Comparison of ENCODE assay signal across 16 cellular contexts in the genomic region with DNA sequence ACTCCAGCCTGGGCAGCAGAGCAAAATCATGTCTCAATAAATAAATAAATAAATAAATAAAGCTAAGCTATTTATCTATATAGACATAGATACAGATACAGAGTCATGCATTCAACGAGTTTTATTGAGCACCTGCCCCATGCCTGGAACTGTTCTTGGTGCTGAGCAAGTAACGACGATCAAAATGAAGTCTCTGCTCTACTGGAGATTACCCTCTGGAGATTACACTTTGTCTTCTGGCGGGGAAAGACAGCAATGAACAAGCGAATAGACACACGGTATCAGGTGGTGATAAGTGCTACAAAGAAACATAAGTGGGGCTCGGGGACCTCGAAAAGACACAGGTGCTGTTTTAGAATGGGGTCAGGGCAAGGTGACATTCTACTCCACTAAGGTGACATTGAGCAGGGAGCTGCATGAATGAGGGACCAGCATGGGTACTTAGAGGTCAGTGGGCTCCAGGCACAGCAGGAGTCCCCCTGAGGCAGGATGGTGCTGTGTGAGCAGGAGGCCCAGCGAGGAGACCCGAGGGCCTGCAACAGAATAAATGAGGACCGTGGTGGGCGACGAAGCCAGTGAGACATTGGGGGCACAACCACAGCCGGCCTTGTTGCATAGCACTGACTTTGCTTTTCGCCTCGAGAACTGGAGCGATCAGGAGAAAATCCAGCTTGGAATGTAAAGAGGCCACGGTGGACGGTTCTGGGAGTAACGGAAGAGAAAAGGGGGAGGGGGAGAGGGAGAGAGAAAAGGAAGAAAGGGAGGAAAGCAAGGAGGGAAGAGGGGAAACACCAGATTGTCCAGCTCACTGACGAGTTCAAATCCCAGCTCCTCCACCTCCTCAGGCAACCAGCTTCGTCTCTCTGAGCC. TPM values are rescaled to one million over a fixed set of nuclear protein-coding genes. Genes with fewer than 3 reads are reported as not detected.
A peak's percentile ranks its signal among the peaks of the same experiment; 100 is the strongest.
DNase-seq lines count a peak whose midpoint lies in the region; ATAC-seq, FAIRE-seq and TF ChIP-seq lines count a peak whose summit lies in the region.
"Had no signal": no experiment of that assay in that cellular context is flagged by ENCODE, and none has a peak within 500 bp of the region (broad histone marks: within the 10 kb centered on the region; RNA-seq: fewer than 3 reads in every experiment).

No MANE protein-coding gene starts in this region.

- no peak for TF ChIP-seq EP300 in HepG2 (IDR thresholded peaks at IDR 0.05; ENCODE audit: low read depth in 2 of 2, low read length in 2 of 2)
- TF ChIP-seq EP300 in HepG2 (CRISPR knock-in tag; IDR thresholded peaks at IDR 0.05; ENCODE audit: borderline replicate concordance), result no peak

- no peaks in the 10 kb centered on the region for H3K9me3 ChIP-seq in cardiac muscle cell (ENCODE audit: low read depth)
- H3K9me3 ChIP-seq in HepG2 (ENCODE audit: low read length), result no peaks in the 10 kb centered on the region
- H3K9me3 ChIP-seq in MG63, result no peaks in the 10 kb centered on the region
- H3K9me3 ChIP-seq in aorta (ENCODE audit: control insufficient read depth, low read length), result no peaks in the 10 kb centered on the region

- POLR2A ChIA-PET in activated CD8-positive, alpha-beta T cell treated with anti-CD3 and anti-CD28 coated beads for 36 hours (lab: Charles Lee), result interaction anchor here (0.6 to 3.8 kb wide), 2 partner anchors 28 to 459 kb away, joined by 3 to 40 read pairs; no protein-coding TSS in a partner anchor
- POLR2A ChIA-PET in HepG2 (lab: Yijun Ruan, JAX), result no interaction called here

- WGBS in HepG2 (ENCODE audit: low lambda C conversion rate), result 66% methylated on average over 22 of the region's 22 CpGs
- 89 to 93% methylated on average over 22 of the region's 22 CpGs for WGBS in aorta, 2 donors

- peak overlapping the region; percentile 84 for H3K4me3 Mint-ChIP-seq in activated CD8-positive, alpha-beta T cell treated with anti-CD3 and anti-CD28 coated beads for 36 hours

- TF ChIP-seq RAD21 in HepG2 (CRISPR knock-in tag; IDR thresholded peaks at IDR 0.05), result no peak

- peaks cover 52% of the 10 kb centered on the region for H3K36me3 Mint-ChIP-seq in activated CD8-positive, alpha-beta T cell treated with anti-CD3 and anti-CD28 coated beads for 36 hours (ENCODE audit: low read depth)

- H3K4me1 ChIP-seq in cardiac muscle cell (ENCODE audit: low read depth) (peaks cover 21% of the 10 kb centered on the region), HepG2 (ENCODE audit: insufficient read depth, low read length) (peaks cover 40% of the 10 kb centered on the region), aorta (ENCODE audit: control insufficient read depth in 1 of 2, insufficient read depth in 2 of 2, low read length in 2 of 2) (no peaks in the 10 kb centered on the region)

- H3K27ac ChIP-seq in cardiac muscle cell, result peak overlapping the region; percentile 95
- no peak overlapping the region for H3K27ac ChIP-seq in HepG2 (ENCODE audit: extremely low read length, insufficient read depth, low read length)
- H3K27ac ChIP-seq in aorta (ENCODE audit: low read depth in 1 of 2, low read length in 2 of 2), result no peak overlapping the region
- H3K27ac ChIP-seq: SK-N-MC had no signal

- H3K4me3 ChIP-seq in cardiac muscle cell (no peak overlapping the region), HepG2 (replicated peaks in 1 of 3; ENCODE audit: insufficient read depth in 1 of 3, low read depth in 2 of 3, low read length in 3 of 3) (no peak overlapping the region), MG63 (no peak overlapping the region), aorta (ENCODE audit: low read length in 2 of 2) (no peak overlapping the region)
- H3K4me3 ChIP-seq: SK-N-MC had no signal

- H3K4me1 Mint-ChIP-seq in activated CD8-positive, alpha-beta T cell treated with anti-CD3 and anti-CD28 coated beads for 36 hours (ENCODE audit: low read depth), result peaks cover 54% of the 10 kb centered on the region

- no peaks in the 10 kb centered on the region for H3K27me3 Mint-ChIP-seq in activated CD8-positive, alpha-beta T cell treated with anti-CD3 and anti-CD28 coated beads for 36 hours
- H3K27me3 Mint-ChIP-seq: progenitor cell of endocrine pancreas had no signal

- H3K9ac ChIP-seq in HepG2 (ENCODE audit: insufficient read depth, low read depth, low read length), result no peak overlapping the region

- CTCF ChIA-PET in activated CD8-positive, alpha-beta T cell treated with anti-CD3 and anti-CD28 coated beads for 36 hours (lab: Charles Lee), result interaction anchor here (0.6 to 1.8 kb wide), 8 partner anchors 17 to 423 kb away, joined by 3 to 7 read pairs (median 3); no protein-coding TSS in a partner anchor
- CTCF ChIA-PET in HepG2 (lab: Yijun Ruan, JAX; ENCODE audit: low intra/inter-chr PET ratio, low total read pairs), result no interaction called here

- no peaks in the 10 kb centered on the region for H3K79me2 ChIP-seq in HepG2 (ENCODE audit: insufficient read depth, low read length)

- peak overlapping the region; percentile 39; the same call in 1 of the 2 replicates for H3K4me2 ChIP-seq in HepG2 (ENCODE audit: low read depth, low read length)

- intact Hi-C loops in Right ventricle myocardium inferior (cut with DNase I), result no loop called here
- intact Hi-C loops in activated CD8-positive, alpha-beta T cell treated with anti-CD3 and anti-CD28 coated beads for 36 hours (cut with micrococcal nuclease), result no loop called here
- intact Hi-C loops in HepG2 (cut with micrococcal nuclease; ENCODE audit: unreplicated experiment), result no loop called here
- intact Hi-C loops in aorta (cut with DNase I), result no loop called here

- no peaks in the 10 kb centered on the region for H3K27me3 ChIP-seq in cardiac muscle cell
- H3K27me3 ChIP-seq in HepG2 (ENCODE audit: control insufficient read depth in 1 of 2, insufficient read depth in 2 of 2, low read length in 2 of 2), result peaks cover 3 to 33% of the 10 kb centered on the region in 2 experiments; a peak in 4 of 5 replicates
- H3K27me3 ChIP-seq in MG63, result no peaks in the 10 kb centered on the region
- no peaks in the 10 kb centered on the region for H3K27me3 ChIP-seq in aorta (ENCODE audit: control insufficient read depth in 1 of 2, insufficient read depth in 2 of 2, low read length in 1 of 2)

- BruUV-seq in HepG2 (replicated peaks; lab: Mats Ljungman, UMichigan), result no TSS peak

- no peak for TF ChIP-seq POLR2A in HepG2 (IDR thresholded peaks at IDR 0.05; ENCODE audit: insufficient read depth in 1 of 2, low read depth in 2 of 2, low read length in 2 of 2)

- TF ChIP-seq CTCF in cardiac muscle cell (IDR thresholded peaks at IDR 0.05; ENCODE audit: low read depth, low read length), result no peak
- TF ChIP-seq CTCF in activated CD8-positive, alpha-beta T cell treated with anti-CD3 and anti-CD28 coated beads for 36 hours (IDR thresholded peaks at IDR 0.05), result no peak
- TF ChIP-seq CTCF in HepG2 (CRISPR knock-in tag; IDR thresholded peaks at IDR 0.05), result no peak

- in situ Hi-C loops in HepG2 (cut with HindIII; ENCODE audit: extremely low pct_ligation_motif_present, low pct_unique_long_range_greater_than_20kb), result no loop called here

- FAIRE-seq in HepG2 (lab: Jason Lieb, UNC), result no peak
- FAIRE-seq: endometrium had no signal

- H2AFZ ChIP-seq in HepG2 (ENCODE audit: low read length), result no peak overlapping the region

- no peaks in the 10 kb centered on the region for H3K9me3 Mint-ChIP-seq in activated CD8-positive, alpha-beta T cell treated with anti-CD3 and anti-CD28 coated beads for 36 hours

- H3K36me3 ChIP-seq in cardiac muscle cell, result no peaks in the 10 kb centered on the region
- H3K36me3 ChIP-seq in HepG2 (replicated peaks in 1 of 2; ENCODE audit: control insufficient read depth in 1 of 2, insufficient read depth in 2 of 2, low read length in 2 of 2), result no peaks in the 10 kb centered on the region
- H3K36me3 ChIP-seq in MG63, result no peaks in the 10 kb centered on the region
- no peaks in the 10 kb centered on the region for H3K36me3 ChIP-seq in aorta (ENCODE audit: control insufficient read depth in 1 of 2, insufficient read depth in 2 of 2, low read length in 1 of 2)

- no peaks in the 10 kb centered on the region for H4K20me1 ChIP-seq in HepG2 (ENCODE audit: insufficient read depth, low read length)

- peak overlapping the region; percentile 98 for H3K27ac Mint-ChIP-seq in activated CD8-positive, alpha-beta T cell treated with anti-CD3 and anti-CD28 coated beads for 36 hours
- H3K27ac Mint-ChIP-seq: progenitor cell of endocrine pancreas had no signal

- ATAC-seq in Right ventricle myocardium inferior (no peak), HepG2 (no peak), HG02678 (IDR thresholded peaks at IDR 0.05; ENCODE audit: unreplicated experiment) (no peak), aorta (ENCODE audit: low FRiP score) (no peak)
- ATAC-seq in activated CD8-positive, alpha-beta T cell treated with anti-CD3 and anti-CD28 coated beads for 36 hours, result no peak
- ATAC-seq: left colon, PC-3 had no signal

- DNase-seq in cardiac muscle cell (ENCODE audit: low read depth in 1 of 2, low spot score in 1 of 2) (peak in 1 of 2 donors; percentile 27), Right ventricle myocardium inferior (ENCODE audit: missing footprints) (no peak), HepG2 (ENCODE audit: low spot score) (no peak), NCI-H1417 treated with DMSO at 0.1 percent for 48 hours (lab: John Stamatoyannopoulos, UW) (no peak), MG63 (no peak), aorta (no peak)
- DNase-seq in activated CD8-positive, alpha-beta T cell treated with anti-CD3 and anti-CD28 coated beads for 36 hours, result no peak
- DNase-seq: cerebellar nuclear complex, DMS 273 treated with DMSO at 0.1 percent for 48 hours, left colon, NCI-H187, PC-3 had no signal

RNA-seq across cellular contexts. Expression of a gene that starts 42.4 kb away (rescaled TPM):
- total RNA-seq in cardiac muscle cell (16.3 and 28.7 TPM in 2 replicates), Right ventricle myocardium inferior (7.4 TPM), HepG2 (2016; rRNA removed; fragmentation: Illumina TruSeq; extraction: Trizol) (14.7 and 17.4 TPM in 2 replicates), aorta (10 to 100 TPM; 17.4 to 23.9 TPM)
- polyA plus RNA-seq in cardiac muscle cell (26.6 and 33.4 TPM in 2 replicates), HepG2 (2011; rRNA removed) (11.8 and 12.0 TPM in 2 replicates), aorta (1 to 10 TPM; 3.4 to 5.8 TPM)
- total RNA-seq in activated CD8-positive, alpha-beta T cell treated with anti-CD3 and anti-CD28 coated beads for 36 hours, result 10 to 100 TPM; 21.1 to 22.4 TPM
- total RNA-seq in HepG2 (2016; cell fraction: cytosol; rRNA removed; fragmentation: Illumina TruSeq; extraction: Trizol; ENCODE audit: low read depth), result 1.0 and 1.5 TPM in 2 replicates
- total RNA-seq in HepG2 (2016; cell fraction: insoluble cytoplasmic fraction; rRNA removed; fragmentation: Illumina TruSeq; extraction: Trizol), result 14.3 and 19.5 TPM in 2 replicates
- 3.8 and 4.1 TPM in 2 replicates for total RNA-seq in HepG2 (2016; cell fraction: membrane; rRNA removed; fragmentation: Illumina TruSeq; extraction: Trizol)
- 13.9 and 16.3 TPM in 2 replicates for total RNA-seq in HepG2 (2016; cell fraction: nucleus; rRNA removed; fragmentation: Illumina TruSeq; extraction: Trizol)
- 10.9 and 11.8 TPM in 2 replicates for polyA plus RNA-seq in HepG2 (2011; cell fraction: cytosol; rRNA removed)
- 13.6 and 14.0 TPM in 2 replicates for polyA plus RNA-seq in HepG2 (2011; cell fraction: nucleus; rRNA removed)
- polyA plus RNA-seq in HepG2 (2012), result 6.9 and 8.1 TPM in 2 replicates
- polyA plus RNA-seq in HepG2 (2016; cell fraction: cytosol; fragmentation: Illumina TruSeq; extraction: Trizol; ENCODE audit: low read depth), result 0.46 and 0.59 TPM in 2 replicates
- polyA plus RNA-seq in HepG2 (2016; cell fraction: insoluble cytoplasmic fraction; fragmentation: Illumina TruSeq; extraction: Trizol; ENCODE audit: low read depth), result 10.6 and 11.4 TPM in 2 replicates
- polyA plus RNA-seq in HepG2 (2016; cell fraction: membrane; fragmentation: Illumina TruSeq; extraction: Trizol; ENCODE audit: low read depth), result 1.5 and 1.9 TPM in 2 replicates
- 9.0 and 10.6 TPM in 2 replicates for polyA plus RNA-seq in HepG2 (2016; cell fraction: nucleus; fragmentation: Illumina TruSeq; extraction: Trizol; ENCODE audit: insufficient read depth, low read depth)
- 20.4 and 30.6 TPM in 2 replicates for polyA minus RNA-seq in HepG2 (2011; rRNA and poly(A)+ RNA removed; ENCODE audit: low replicate concordance)
- polyA minus RNA-seq in HepG2 (2011; cell fraction: cytosol; rRNA and poly(A)+ RNA removed), result 7.9 and 10.9 TPM in 2 replicates
- 17.6 and 19.1 TPM in 2 replicates for polyA minus RNA-seq in HepG2 (2011; cell fraction: nucleus; rRNA and poly(A)+ RNA removed)
- 12.3 and 15.0 TPM in 2 replicates for total RNA-seq in MG63 (2014; rRNA removed; shearing (Covaris generic); ENCODE audit: low replicate concordance)
